8 cellular contexts compared by ENCODE assay signal in genomic region chr12:55720894-55721444, GRCh38. TPM values are rescaled to one million over a fixed set of nuclear protein-coding genes. Genes with fewer than 3 reads are reported as not detected.
DNase-seq lines count a peak whose midpoint lies in the region; ATAC-seq, FAIRE-seq and TF ChIP-seq lines count a peak whose summit lies in the region.

No MANE protein-coding gene starts in this region.

- H3K36me3 Mint-ChIP-seq in activated T-helper 17 cell treated with anti-CD3 and anti-CD28 coated beads, Interleukin-2, amount 50 U/mL, for 72 hours (ENCODE audit: low read depth): peaks cover 33% of the 10 kb centered on the region

- no peaks in the 10 kb centered on the region for H3K9me3 Mint-ChIP-seq in activated T-helper 17 cell treated with anti-CD3 and anti-CD28 coated beads, Interleukin-2, amount 50 U/mL, for 72 hours

- TF ChIP-seq POLR2A in H54 (IDR thresholded peaks at IDR 0.05; ENCODE audit: low read depth, low read length): peak; percentile 21; the same call in 1 of the 2 replicates

- ATAC-seq in omental fat pad (ENCODE audit: low FRiP score) (peak; percentile 44), HG02678 (IDR thresholded peaks at IDR 0.05; ENCODE audit: unreplicated experiment) (no peak), GM18867 (IDR thresholded peaks at IDR 0.05; ENCODE audit: unreplicated experiment) (no peak)
- no peak for ATAC-seq in activated T-helper 17 cell treated with anti-CD3 and anti-CD28 coated beads, Interleukin-2, amount 50 U/mL, for 72 hours (replicated peaks)

- H3K4me3 ChIP-seq in AG04450 (ENCODE audit: low read depth, low read length) (0 out of 2 replicates have a peak overlapping the region, but pooled peaks have one; percentile 7), fibroblast of mammary gland (ENCODE audit: control insufficient read depth, low read depth, low read length) (peak overlapping the region; percentile 56)

- no peaks in the 10 kb centered on the region for H3K27me3 ChIP-seq in AG04450 (ENCODE audit: control insufficient read depth, insufficient read depth, low read length)

- TF ChIP-seq CTCF in AG04450 (IDR thresholded peaks at IDR 0.05; ENCODE audit: low read depth, low read length): peak; percentile 40; the same call in 1 of the 2 replicates
- peak; percentile 60 for TF ChIP-seq CTCF in RWPE1 (conservative IDR thresholded peaks at IDR 0.05; ENCODE audit: low read depth)
- peak; percentile 66 for TF ChIP-seq CTCF in fibroblast of mammary gland (conservative IDR thresholded peaks at IDR 0.05; ENCODE audit: control insufficient read depth, insufficient read depth, low read depth, low read length)
- TF ChIP-seq CTCF in omental fat pad (IDR thresholded peaks at IDR 0.05): no peak

- H3K9me3 ChIP-seq in AG04450 (ENCODE audit: control insufficient read depth, insufficient read depth, low read length): no peaks in the 10 kb centered on the region; the same call in 1 of the 2 replicates

- H3K27ac ChIP-seq in AG04450 (ENCODE audit: low read depth, low read length) (peak overlapping the region; percentile 73), RWPE1 (peak overlapping the region; percentile 99)

- peaks cover 23% of the 10 kb centered on the region for H3K4me1 Mint-ChIP-seq in activated T-helper 17 cell treated with anti-CD3 and anti-CD28 coated beads, Interleukin-2, amount 50 U/mL, for 72 hours

- H3K27me3 Mint-ChIP-seq in activated T-helper 17 cell treated with anti-CD3 and anti-CD28 coated beads, Interleukin-2, amount 50 U/mL, for 72 hours: no peaks in the 10 kb centered on the region

- no peak overlapping the region for H3K4me3 Mint-ChIP-seq in activated T-helper 17 cell treated with anti-CD3 and anti-CD28 coated beads, Interleukin-2, amount 50 U/mL, for 72 hours

- POLR2A ChIA-PET in AG04450 (lab: Yijun Ruan, JAX) (interaction anchor here (0.5 to 3.2 kb wide), 2 partner anchors 9 to 348 kb away, joined by 7 to 17 read pairs; no protein-coding TSS in a partner anchor), RWPE1 (lab: Yijun Ruan, JAX; ENCODE audit: low non-redundant PET) (no interaction called here)

- FAIRE-seq in H54 (lab: Jason Lieb, UNC): peak; percentile 86

- DNase-seq in AG04450 (ENCODE audit: low read depth, low spot score): peak; percentile 70
- DNase-seq in H54 (ENCODE audit: insufficient read length, low spot score): peak; percentile 80
- peak; percentile 65 for DNase-seq in RWPE1 (ENCODE audit: low spot score)
- peak; percentile 98 for DNase-seq in fibroblast of mammary gland (ENCODE audit: low read depth)
- DNase-seq in omental fat pad (ENCODE audit: low spot score): no peak

- H3K27ac Mint-ChIP-seq in activated T-helper 17 cell treated with anti-CD3 and anti-CD28 coated beads, Interleukin-2, amount 50 U/mL, for 72 hours: no peak overlapping the region

- CTCF ChIA-PET in AG04450 (lab: Charles Lee): interaction anchor here (0.6 to 1.5 kb wide), 6 partner anchors 9 to 101 kb away, joined by 3 to 7 read pairs (median 4); partner anchors contain the start of gene CD63
- CTCF ChIA-PET in RWPE1 (lab: Yijun Ruan, JAX): interaction anchor here (0.6 to 2.2 kb wide), 8 partner anchors 16 to 801 kb away, joined by 3 to 5 read pairs (median 4); a partner anchor contains a TSS

RNA-seq across cellular contexts. Expression of gene RDH5, which starts 0.8 kb away (rescaled TPM):
- polyA plus RNA-seq in AG04450 (2011; rRNA removed): 4.9 and 5.2 TPM in 2 replicates
- polyA minus RNA-seq in AG04450 (2011; rRNA and poly(A)+ RNA removed): 4.2 and 7.1 TPM in 2 replicates
- total RNA-seq in omental fat pad: 100 to 1,000 TPM in 2 of 4 donors, 10 to 100 TPM in 2; 77.4 to 119 (median 100) TPM
- total RNA-seq in activated T-helper 17 cell treated with anti-CD3 and anti-CD28 coated beads, Interleukin-2, amount 50 U/mL, for 72 hours: 10 to 100 TPM; 13.0 to 13.5 TPM

RNA-seq across cellular contexts. Expression of gene BLOC1S1, which starts 5.1 kb away (rescaled TPM):
- 132 and 155 TPM in 2 replicates for polyA plus RNA-seq in AG04450 (2011; rRNA removed)
- polyA minus RNA-seq in AG04450 (2011; rRNA and poly(A)+ RNA removed): 58.0 and 72.8 TPM in 2 replicates
- 100 to 1,000 TPM; 168 to 247 (median 213) TPM for total RNA-seq in omental fat pad
- total RNA-seq in activated T-helper 17 cell treated with anti-CD3 and anti-CD28 coated beads, Interleukin-2, amount 50 U/mL, for 72 hours: 100 to 1,000 TPM; 104 to 118 TPM

RNA-seq across cellular contexts. Expression of gene CD63, which starts 7.8 kb away (rescaled TPM):
- polyA plus RNA-seq in AG04450 (2011; rRNA removed): 1,757 and 1,955 TPM in 2 replicates
- 793 and 860 TPM in 2 replicates for polyA minus RNA-seq in AG04450 (2011; rRNA and poly(A)+ RNA removed)
- total RNA-seq in omental fat pad: 1,000 to 10,000 TPM in 2 of 4 donors, 100 to 1,000 TPM in 2; 736 to 1,401 (median 892) TPM
- total RNA-seq in activated T-helper 17 cell treated with anti-CD3 and anti-CD28 coated beads, Interleukin-2, amount 50 U/mL, for 72 hours: 100 to 1,000 TPM; 211 to 237 TPM

RNA-seq across cellular contexts. Expression of gene ITGA7, which starts 13.3 kb away (rescaled TPM):
- 9.1 and 12.2 TPM in 2 replicates for polyA plus RNA-seq in AG04450 (2011; rRNA removed)
- 8.0 and 8.8 TPM in 2 replicates for polyA minus RNA-seq in AG04450 (2011; rRNA and poly(A)+ RNA removed)
- 100 to 1,000 TPM; 101 to 207 (median 156) TPM for total RNA-seq in omental fat pad
- total RNA-seq in activated T-helper 17 cell treated with anti-CD3 and anti-CD28 coated beads, Interleukin-2, amount 50 U/mL, for 72 hours: 1 to 10 TPM; 3.2 to 8.7 TPM

RNA-seq across cellular contexts. Expression of gene GDF11, which starts 22.0 kb away (rescaled TPM):
- polyA plus RNA-seq in AG04450 (2011; rRNA removed): 4.2 and 6.7 TPM in 2 replicates
- polyA minus RNA-seq in AG04450 (2011; rRNA and poly(A)+ RNA removed): 7.5 and 10.6 TPM in 2 replicates
- total RNA-seq in omental fat pad: 1 to 10 TPM; 1.9 to 5.4 (median 2.5) TPM
- total RNA-seq in activated T-helper 17 cell treated with anti-CD3 and anti-CD28 coated beads, Interleukin-2, amount 50 U/mL, for 72 hours: 10 to 100 TPM in 1 of 2 donors, 1 to 10 TPM in 1; 7.4 to 14.1 TPM

Comparison
In these comparisons a context has a peak if more than half of its experiments do, and no peak if none do; other contexts are left out.
1. CTCF ChIP-seq: peak in AG04450 (single experiment), RWPE1 (single experiment) and fibroblast of mammary gland (single experiment); none in omental fat pad (0 of 3).
2. RNA of gene RDH5, which starts 0.8 kb away (total RNA-seq): 77.4 to 119 TPM in omental fat pad; 13.0 to 13.5 TPM in activated T-helper 17 cell treated with anti-CD3 and anti-CD28 coated beads, Interleukin-2, amount 50 U/mL, for 72 hours; every median in the first group is over 4 times any median in the second.